Comparison of ENCODE assay signal across 13 cellular contexts in the genomic region with DNA sequence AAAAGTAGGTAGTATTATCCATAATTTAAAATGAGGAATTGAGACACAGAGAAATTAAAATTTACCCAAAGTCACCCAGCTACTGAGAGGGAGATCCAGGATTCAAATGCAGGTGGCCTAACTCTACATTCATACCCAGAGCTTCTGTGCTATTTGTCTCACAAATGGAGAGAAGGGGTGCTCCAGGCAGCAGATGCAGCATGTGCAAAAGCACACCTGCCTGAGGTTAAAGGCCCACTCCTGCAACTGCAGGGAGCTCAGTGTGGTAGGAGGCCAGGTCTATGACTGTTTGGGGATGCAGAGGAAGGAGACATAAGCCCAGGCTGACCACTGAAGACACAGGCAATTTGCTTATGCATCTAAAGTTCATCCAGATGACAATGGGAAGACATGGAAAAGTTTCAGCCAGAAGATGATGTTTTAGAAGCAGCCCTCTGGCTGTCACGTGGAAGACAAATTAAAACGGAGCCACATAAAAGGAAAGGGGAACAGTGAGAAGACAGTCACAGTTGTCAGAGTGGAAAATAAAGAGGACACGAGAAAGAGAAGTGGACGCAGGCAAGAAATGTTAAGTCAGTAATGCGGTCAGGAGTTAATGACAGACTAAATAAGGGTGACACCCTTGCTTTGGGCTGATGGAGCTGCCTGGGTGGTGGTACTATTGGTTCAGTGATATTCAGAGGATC.
DNase-seq lines count a peak whose midpoint lies in the region; ATAC-seq, FAIRE-seq and TF ChIP-seq lines count a peak whose summit lies in the region.
"Had no signal": no experiment of that assay in that cellular context is flagged by ENCODE, and none has a peak within 500 bp of the region (broad histone marks: within the 10 kb centered on the region; RNA-seq: fewer than 3 reads in every experiment).

No MANE protein-coding gene starts in this region.

- POLR2A ChIA-PET in GM10248 (lab: Yijun Ruan, JAX): no interaction called here

- CTCF ChIA-PET in GM10248 (lab: Yijun Ruan, JAX): interaction anchor here (1.1 to 1.9 kb wide), 4 partner anchors 10 to 53 kb away, joined by 3 to 5 read pairs (median 4); no protein-coding TSS in a partner anchor

- TF ChIP-seq CTCF in GM10248 (IDR thresholded peaks at IDR 0.05; ENCODE audit: control extremely low read depth, extremely low read depth, low read depth, missing control alignments): no peak

- peak; percentile 17 for DNase-seq in GM10248 (ENCODE audit: extremely low spot score)
- DNase-seq in NAMALWA (ENCODE audit: low spot score): peak; percentile 62
- DNase-seq in urothelium cell line (ENCODE audit: low spot score): no peak
- DNase-seq in nucleus accumbens (lab: John Stamatoyannopoulos, UW): no peak
- DNase-seq in hypothalamus (lab: John Stamatoyannopoulos, UW): no peak
- DNase-seq in inferior parietal cortex (ENCODE audit: extremely low spot score): no peak
- DNase-seq: activated T-cell treated with anti-CD3 and anti-CD28 coated beads, Interleukin-2, amount 50 U/mL, for 1 hour; DND-41; NCI-H1436; NCI-H69; SIG-M5 had no signal

- FAIRE-seq in urothelium cell line (lab: Jason Lieb, UNC): no peak

- ATAC-seq in GM19452 (IDR thresholded peaks at IDR 0.05; ENCODE audit: unreplicated experiment) (peak; percentile 46), HG02870 (IDR thresholded peaks at IDR 0.05; ENCODE audit: unreplicated experiment) (peak; percentile 46)

Comparison
In these comparisons a context has a peak if more than half of its experiments do, and no peak if none do; other contexts are left out.
1. DNase-seq: peak in GM10248 (single experiment) and NAMALWA (single experiment); none in urothelium cell line (single experiment), nucleus accumbens (0 of 56), hypothalamus (0 of 51) and inferior parietal cortex (single experiment).